Comparison of ENCODE assay signal across 21 cellular contexts in the genomic region with DNA sequence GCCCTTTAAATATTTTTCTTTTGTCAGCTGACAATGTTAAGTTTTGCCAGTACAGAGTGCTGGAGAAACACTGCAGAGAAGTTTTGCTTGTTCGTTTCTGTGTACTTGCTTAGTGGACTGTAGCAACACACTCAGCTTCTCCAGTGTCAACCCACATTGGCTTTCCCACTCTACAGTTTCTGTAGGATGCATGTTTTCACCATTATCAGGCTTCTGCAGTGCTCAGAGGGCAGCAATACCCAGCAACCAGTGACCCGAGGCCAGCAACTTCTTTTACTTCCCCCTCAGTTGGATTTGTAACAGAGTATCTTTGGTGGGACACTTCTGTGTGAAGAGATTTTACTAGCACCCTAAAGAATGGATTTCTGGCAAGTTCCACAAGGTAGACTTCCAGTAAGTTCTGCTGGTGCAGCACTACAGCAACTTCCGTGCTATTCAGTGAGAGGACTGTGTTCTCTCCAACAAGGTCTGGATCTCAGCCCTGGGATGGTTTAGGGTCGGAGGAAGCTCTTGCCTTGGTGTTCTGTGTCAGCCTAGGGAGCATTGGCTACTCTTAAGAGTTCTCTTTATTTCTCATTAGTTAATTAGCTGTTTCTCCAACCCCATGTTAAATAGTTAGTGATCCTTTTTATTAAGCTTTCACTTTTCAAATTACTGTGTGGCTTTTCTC.
DNase-seq lines count a peak whose midpoint lies in the region; ATAC-seq, FAIRE-seq and TF ChIP-seq lines count a peak whose summit lies in the region.
"Had no signal": no experiment of that assay in that cellular context is flagged by ENCODE, and none has a peak within 500 bp of the region (broad histone marks: within the 10 kb centered on the region; RNA-seq: fewer than 3 reads in every experiment).

No MANE protein-coding gene starts in this region.

- POLR2A ChIA-PET in MCF 10A (lab: Yijun Ruan, JAX) = no interaction called here

- FAIRE-seq in HTR-8/SVneo (lab: Jason Lieb, UNC) = peak; percentile 89
- peak; percentile 5 for FAIRE-seq in astrocyte (lab: Jason Lieb, UNC)
- FAIRE-seq: bronchial epithelial cell had no signal

- H3K4me3 Mint-ChIP-seq in astrocyte (ENCODE audit: unreplicated experiment) (no peak overlapping the region), MCF 10A (ENCODE audit: unreplicated experiment) (no peak overlapping the region)
- H3K4me3 Mint-ChIP-seq: CD4-positive, CD25-positive, alpha-beta regulatory T cell; endodermal cell; stimulated activated naive CD8-positive, alpha-beta T cell treated with anti-CD3 and anti-CD28 coated beads, Interleukin-15, amount 100 ng/mL, for 72 hours had no signal

- DNase-seq in HTR-8/SVneo (ENCODE audit: insufficient read length, low spot score) = no peak
- DNase-seq in astrocyte (ENCODE audit: low read depth) = no peak
- DNase-seq in kidney tubule cell (ENCODE audit: low spot score) = peak; percentile 38
- no peak for DNase-seq in MCF 10A (ENCODE audit: unreplicated experiment)
- no peak for DNase-seq in NCI-H1436 (lab: John Stamatoyannopoulos, UW)
- DNase-seq: activated CD8-positive, alpha-beta memory T cell treated with anti-CD3 and anti-CD28 coated beads for 24 hours; activated gamma-delta T cell; CD4-positive, CD25-positive, alpha-beta regulatory T cell; DND-41; endodermal cell; midbrain; NCI-H1436 treated with DMSO at 0.1 percent for 48 hours; NCI-H510A; stimulated activated naive CD8-positive, alpha-beta T cell treated with anti-CD3 and anti-CD28 coated beads, Interleukin-15, amount 100 ng/mL, for 72 hours had no signal

- no peaks in the 10 kb centered on the region for H3K36me3 Mint-ChIP-seq in astrocyte (ENCODE audit: low read depth, unreplicated experiment)
- no peaks in the 10 kb centered on the region for H3K36me3 Mint-ChIP-seq in MCF 10A (ENCODE audit: insufficient read depth, unreplicated experiment)

- CTCF ChIA-PET in MCF 10A (lab: Yijun Ruan, JAX) = interaction anchor here (0.6 kb wide), 1 partner anchor 19 kb away, joined by 4 read pairs; no protein-coding TSS in a partner anchor

- no peaks in the 10 kb centered on the region for H3K9me3 ChIP-seq in astrocyte (ENCODE audit: insufficient read depth, low read depth, low read length)
- H3K9me3 ChIP-seq: gastroesophageal sphincter had no signal

- H4K20me1 ChIP-seq in astrocyte (ENCODE audit: insufficient read depth, low read length) = peaks cover 14% of the 10 kb centered on the region

- intact Hi-C loops in MCF 10A (cut with micrococcal nuclease) = no loop called here

- H3K27me3 Mint-ChIP-seq in astrocyte (ENCODE audit: low read depth, unreplicated experiment) = no peaks in the 10 kb centered on the region
- no peaks in the 10 kb centered on the region for H3K27me3 Mint-ChIP-seq in MCF 10A (ENCODE audit: insufficient read depth, unreplicated experiment)
- H3K27me3 Mint-ChIP-seq: CD4-positive, CD25-positive, alpha-beta regulatory T cell; stimulated activated naive CD8-positive, alpha-beta T cell treated with anti-CD3 and anti-CD28 coated beads, Interleukin-15, amount 100 ng/mL, for 72 hours had no signal

- H3K79me2 ChIP-seq in astrocyte (ENCODE audit: insufficient read depth, low read length) = peaks cover 84% of the 10 kb centered on the region

- no peaks in the 10 kb centered on the region for H3K27me3 ChIP-seq in astrocyte (ENCODE audit: insufficient read depth, low read length)
- H3K27me3 ChIP-seq: gastroesophageal sphincter had no signal

- no peak overlapping the region for H3K4me3 ChIP-seq in astrocyte (ENCODE audit: insufficient read depth, low read depth, low read length)
- H3K4me3 ChIP-seq: gastroesophageal sphincter had no signal

- H3K36me3 ChIP-seq in astrocyte (ENCODE audit: insufficient read depth, low read length) = no peaks in the 10 kb centered on the region
- H3K36me3 ChIP-seq: gastroesophageal sphincter had no signal

- BruUV-seq in MCF 10A (replicated peaks; lab: Mats Ljungman, UMichigan) = no TSS peak

- ATAC-seq in HG03520 (IDR thresholded peaks at IDR 0.05; ENCODE audit: unreplicated experiment) = no peak
- ATAC-seq: gastroesophageal sphincter had no signal

- H3K9me3 Mint-ChIP-seq in astrocyte (ENCODE audit: unreplicated experiment) = no peaks in the 10 kb centered on the region
- no peaks in the 10 kb centered on the region for H3K9me3 Mint-ChIP-seq in MCF 10A (ENCODE audit: unreplicated experiment)
- H3K9me3 Mint-ChIP-seq: CD4-positive, CD25-positive, alpha-beta regulatory T cell; endodermal cell; stimulated activated naive CD8-positive, alpha-beta T cell treated with anti-CD3 and anti-CD28 coated beads, Interleukin-15, amount 100 ng/mL, for 72 hours had no signal

- TF ChIP-seq CTCF in astrocyte (IDR thresholded peaks at IDR 0.05; ENCODE audit: insufficient read depth, low read depth, low read length) (no peak), MCF 10A (IDR thresholded peaks at IDR 0.05; ENCODE audit: unreplicated experiment) (no peak)

- H2AFZ ChIP-seq in astrocyte (ENCODE audit: low read depth, low read length) = no peak overlapping the region
- H2AFZ ChIP-seq: parathyroid adenoma had no signal

- H3K9ac ChIP-seq in astrocyte (ENCODE audit: low read length) = no peak overlapping the region
- H3K9ac ChIP-seq: KMS-11, parathyroid adenoma had no signal

- H3K27ac Mint-ChIP-seq in astrocyte (ENCODE audit: unreplicated experiment) (no peak overlapping the region), MCF 10A (ENCODE audit: low read depth, unreplicated experiment) (no peak overlapping the region)
- H3K27ac Mint-ChIP-seq: CD4-positive, CD25-positive, alpha-beta regulatory T cell; endodermal cell; stimulated activated naive CD8-positive, alpha-beta T cell treated with anti-CD3 and anti-CD28 coated beads, Interleukin-15, amount 100 ng/mL, for 72 hours had no signal

- H3K27ac ChIP-seq in astrocyte (ENCODE audit: low read depth, low read length) = no peak overlapping the region
- peak overlapping the region; percentile 30 for H3K27ac ChIP-seq in temporal lobe (ENCODE audit: low read depth, low read length)
- H3K27ac ChIP-seq: gastroesophageal sphincter, KMS-11, parathyroid adenoma, VCaP had no signal

- H3K4me1 ChIP-seq in astrocyte (ENCODE audit: insufficient read depth, low read length) = peaks cover 15% of the 10 kb centered on the region

- H3K4me1 Mint-ChIP-seq in astrocyte (ENCODE audit: low read depth, unreplicated experiment) (peaks cover 29% of the 10 kb centered on the region), MCF 10A (ENCODE audit: insufficient read depth, unreplicated experiment) (no peaks in the 10 kb centered on the region)

- peak overlapping the region; percentile 21 for H3K4me2 ChIP-seq in astrocyte (ENCODE audit: low read length)
- H3K4me2 ChIP-seq: KMS-11 had no signal
